Comparison of ENCODE assay signal across 24 cellular contexts in the genomic region with DNA sequence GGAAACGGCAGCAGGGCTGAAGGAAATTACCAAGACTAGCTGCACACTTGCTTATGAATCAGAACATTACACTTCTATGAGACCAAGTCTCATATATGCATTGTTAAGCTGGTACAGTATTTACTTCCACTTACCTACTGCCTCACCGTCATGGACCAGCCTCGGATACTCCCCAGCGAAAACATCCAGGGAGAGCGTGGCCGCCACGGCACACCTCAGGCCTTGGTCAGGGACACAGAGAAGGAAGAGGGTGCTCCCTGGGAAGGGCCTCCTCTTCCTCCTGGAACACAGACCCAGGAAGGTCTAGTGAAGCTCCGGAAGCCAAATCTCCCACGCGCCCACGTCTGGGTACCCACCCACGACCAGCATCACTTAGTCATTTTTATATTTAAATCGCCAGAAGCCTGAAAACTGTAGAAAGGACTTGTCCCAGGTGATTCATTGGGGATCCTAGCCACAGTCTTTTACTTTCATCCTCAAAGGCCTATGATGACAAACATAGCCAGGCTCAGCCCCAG.
"Had no signal": no experiment of that assay in that cellular context is flagged by ENCODE, and none has a peak within 500 bp of the region (broad histone marks: within the 10 kb centered on the region; RNA-seq: fewer than 3 reads in every experiment).

No MANE protein-coding gene starts in this region.

- DNase-seq: IMR-90, Karpas-422, KG1, MG63, NCI-H1092, NCI-H1105 treated with DMSO at 0.1 percent for 48 hours, NCI-H1417 treated with DMSO at 0.1 percent for 48 hours, NCI-H146, NCI-H1694 treated with DMSO at 0.1 percent for 48 hours, NCI-H1930, NCI-H2081, NCI-H2107, NCI-H2227 treated with DMSO at 0.1 percent for 48 hours, NCI-H524, NCI-H69, NCI-H774, OCI-M1, PC-9, SHP77 treated with DMSO at 0.1 percent for 48 hours, SJCRH30 had no signal

- H3K9me3 ChIP-seq: MG63, Peyer's patch, SJCRH30 had no signal

- H3K4me2 ChIP-seq: PC-9 had no signal

- ATAC-seq: HepG2, Right ventricle myocardium inferior, SK-N-SH treated with all-trans-retinoic acid at 6 μM for 48 hours had no signal

- H3K4me3 ChIP-seq: MG63, PC-9, Peyer's patch, SJCRH30 had no signal

- H3K36me3 ChIP-seq: MG63, Peyer's patch, SJCRH30 had no signal

- H2AFZ ChIP-seq: PC-9 had no signal

- H3K27ac ChIP-seq: PC-9, Peyer's patch, SJCRH30 had no signal

- H3K27me3 ChIP-seq: MG63, Peyer's patch had no signal

- H3K4me1 ChIP-seq: Peyer's patch, SJCRH30 had no signal
